11 cellular contexts compared by ENCODE assay signal in the genomic region with DNA sequence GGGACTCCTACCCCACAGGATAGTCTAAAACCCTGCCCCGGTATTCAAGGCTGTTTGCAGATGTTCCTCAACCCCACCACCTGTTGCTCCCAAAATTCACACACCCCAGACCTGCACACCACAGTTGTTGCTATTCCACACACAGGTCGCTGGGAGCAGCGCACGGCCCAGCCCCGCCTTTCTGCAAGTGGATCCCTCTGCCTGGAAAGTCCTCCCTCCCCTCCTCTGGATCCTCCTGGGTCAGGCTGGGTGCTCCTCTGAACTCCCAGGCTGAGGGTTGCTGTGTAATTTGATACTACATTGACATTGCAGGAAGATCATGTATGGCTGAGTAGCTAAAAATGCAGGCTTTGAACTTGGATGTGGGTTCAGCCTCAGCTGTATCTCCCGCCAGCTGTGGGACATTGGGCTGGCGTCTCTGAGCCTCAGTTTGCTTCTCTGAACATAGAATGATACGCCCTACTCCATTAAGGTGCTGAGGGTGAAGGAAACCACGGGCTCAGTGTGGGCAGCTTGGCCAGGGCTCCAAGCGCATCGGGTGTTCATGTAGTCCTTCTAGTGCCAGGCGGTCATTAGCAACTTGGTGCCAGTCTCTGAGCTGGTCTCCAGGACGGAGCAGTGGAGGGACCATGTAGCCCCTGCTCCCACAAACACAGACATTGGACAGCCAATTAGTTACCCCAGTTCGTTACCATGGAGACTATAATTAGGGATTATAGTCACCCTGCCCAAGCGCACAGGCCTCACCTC. TPM values are rescaled to one million over a fixed set of nuclear protein-coding genes. Genes with fewer than 3 reads are reported as not detected.
A peak's percentile ranks its signal among the peaks of the same experiment; 100 is the strongest.
DNase-seq lines count a peak whose midpoint lies in the region; FAIRE-seq and TF ChIP-seq lines count a peak whose summit lies in the region.
"Had no signal": no experiment of that assay in that cellular context is flagged by ENCODE, and none has a peak within 500 bp of the region (broad histone marks: within the 10 kb centered on the region; RNA-seq: fewer than 3 reads in every experiment).

No MANE protein-coding gene starts in this region.

- H3K14ac ChIP-seq in H1 (ENCODE audit: insufficient read length) (no peak overlapping the region), neuronal stem cell (ENCODE audit: low read length) (no peak overlapping the region)

- TF ChIP-seq EP300 in H1 (IDR thresholded peaks at IDR 0.05; ENCODE audit: borderline replicate concordance in 1 of 2, low read depth in 2 of 2, low read length in 2 of 2): no peak

- TF ChIP-seq POLR2A in H1 (IDR thresholded peaks at IDR 0.05; ENCODE audit: control extremely low read depth in 1 of 2, low read depth in 2 of 2, low read length in 2 of 2): no peak

- no peak for TF ChIP-seq RAD21 in H1 (IDR thresholded peaks at IDR 0.05 in 1 of 2, conservative IDR thresholded peaks at IDR 0.05 in 1 of 2; ENCODE audit: low read depth in 2 of 2, low read length in 2 of 2)

- H4K8ac ChIP-seq in H1 (ENCODE audit: extremely low read depth, insufficient read depth, low read length) (no peak overlapping the region; the same call in 1 of the 2 replicates), neuronal stem cell (ENCODE audit: low read depth, low read length) (no peak overlapping the region)

- FAIRE-seq in H1 (lab: Jason Lieb, UNC): peak; percentile 39
- FAIRE-seq: bronchial epithelial cell had no signal

- DNase-seq in ELF-1 (ENCODE audit: low read depth, low spot score): peak; percentile 34
- peak; percentile 40 for DNase-seq in NCI-H510A treated with DMSO at 0.1 percent for 48 hours (lab: John Stamatoyannopoulos, UW)
- DNase-seq in H1 (ENCODE audit: low read depth in 1 of 2, low spot score in 2 of 2): peak in 1 of 2 experiments; percentile 64
- DNase-seq in neuronal stem cell (ENCODE audit: low spot score): no peak
- DNase-seq in dedifferentiated amniotic fluid mesenchymal stem cell (ENCODE audit: extremely low spot score): no peak
- no peak for DNase-seq in stimulated activated CD4-positive, alpha-beta T cell treated with anti-CD3 and anti-CD28 coated beads, Interleukin-4, amount 100 ng/mL, for 4 hours
- no peak for DNase-seq in NCI-H2227 (lab: John Stamatoyannopoulos, UW; ENCODE audit: unreplicated experiment)
- no peak for DNase-seq in T-helper 9 cell
- DNase-seq: DMS79 had no signal

- peak in 2 of 3 experiments; percentile 25 to 36; a peak in 2 of 4 replicates for TF ChIP-seq CTCF in H1 (IDR thresholded peaks at IDR 0.05; ENCODE audit: control extremely low read depth in 1 of 3, insufficient read depth in 1 of 3, low read depth in 1 of 3, low read length in 3 of 3)

- H2BK12ac ChIP-seq in H1 (ENCODE audit: low read depth, low read length) (0 out of 2 replicates have a peak overlapping the region, but pooled peaks have one; percentile 2), neuronal stem cell (ENCODE audit: low read length) (no peak overlapping the region)

- peak overlapping the region; percentile 85; the same call in 1 of the 2 replicates for H2BK15ac ChIP-seq in H1 (ENCODE audit: low read length)
- no peak overlapping the region for H2BK15ac ChIP-seq in neuronal stem cell (ENCODE audit: low read length)

- H3K36me3 ChIP-seq in H1 (ENCODE audit: control insufficient read depth in 2 of 4, insufficient read depth in 4 of 4, low read length in 3 of 4) (no peaks in the 10 kb centered on the region), neuronal stem cell (replicated peaks in 1 of 2; ENCODE audit: control insufficient read depth in 2 of 2, insufficient read depth in 2 of 2, low read length in 2 of 2) (no peaks in the 10 kb centered on the region)

- no peak overlapping the region for H3K56ac ChIP-seq in H1 (replicated peaks; ENCODE audit: insufficient read length, low read depth, low read length)

- CTCF ChIA-PET in H1 (lab: Charles Lee; ENCODE audit: partially characterized antibody): interaction anchor here (1.1 to 8.6 kb wide), 6 partner anchors 9 to 47 kb away, joined by 3 to 180 read pairs (median 6); a partner anchor contains a TSS

- H3K23ac ChIP-seq in H1 (ENCODE audit: insufficient read length): no peak overlapping the region
- H3K23ac ChIP-seq in neuronal stem cell (ENCODE audit: low read depth, low read length, poor library complexity): no peak overlapping the region

- H2BK120ac ChIP-seq in H1 (replicated peaks; ENCODE audit: low read depth, low read length): peak overlapping the region; percentile 24
- H2BK120ac ChIP-seq in neuronal stem cell (ENCODE audit: low read depth, low read length): no peak overlapping the region

- no peaks in the 10 kb centered on the region for H3K9me3 ChIP-seq in H1 (ENCODE audit: insufficient read depth in 2 of 2, low read depth in 1 of 2, low read length in 1 of 2)
- H3K9me3 ChIP-seq in neuronal stem cell (replicated peaks in 1 of 2; ENCODE audit: control insufficient read depth in 2 of 2, insufficient read depth in 1 of 2, low read depth in 1 of 2, low read length in 2 of 2): no peaks in the 10 kb centered on the region

- peak overlapping the region; percentile 26; the same call in 1 of the 2 replicates for H2BK20ac ChIP-seq in H1 (ENCODE audit: low read length)

- H3K79me1 ChIP-seq in H1 (ENCODE audit: low read depth, low read length) (no peaks in the 10 kb centered on the region), neuronal stem cell (ENCODE audit: low read depth, low read length) (no peaks in the 10 kb centered on the region)

- no peak overlapping the region for H3K9ac ChIP-seq in H1 (replicated peaks in 1 of 4; ENCODE audit: extremely low read depth in 1 of 4, low read depth in 3 of 4, low read length in 3 of 4)
- H3K9ac ChIP-seq in neuronal stem cell (ENCODE audit: low read depth, low read length, poor library complexity): no peak overlapping the region

- H2AK5ac ChIP-seq in H1 (ENCODE audit: low read depth, low read length) (no peak overlapping the region), neuronal stem cell (ENCODE audit: low read depth, low read length) (no peak overlapping the region)

- H3K18ac ChIP-seq in H1 (ENCODE audit: extremely low read depth, low read length) (peak overlapping the region; percentile 48), neuronal stem cell (ENCODE audit: low read length) (peak overlapping the region; percentile 4)

- no peak overlapping the region; a peak in 1 of 8 replicates for H3K4me3 ChIP-seq in H1 (ENCODE audit: extremely low read depth in 1 of 4, insufficient read depth in 2 of 4, low read depth in 3 of 4, low read length in 4 of 4)
- peak overlapping the region in 1 of 2 donors; percentile 37 for H3K4me3 ChIP-seq in neuronal stem cell (ENCODE audit: low read length in 2 of 2)
- H3K4me3 ChIP-seq: skin epidermis had no signal

- H3K27ac ChIP-seq in H1 (ENCODE audit: low read depth, low read length): no peak overlapping the region
- H3K27ac ChIP-seq in neuronal stem cell (replicated peaks; ENCODE audit: low read length): no peak overlapping the region

- H3K4me2 ChIP-seq in H1 (ENCODE audit: insufficient read depth in 1 of 2, low read depth in 2 of 2, low read length in 2 of 2): peak overlapping the region; percentile 16 to 30; a peak in 3 of 4 replicates
- H3K4me2 ChIP-seq in neuronal stem cell (ENCODE audit: insufficient read depth, low read length, poor library complexity, severe bottlenecking): no peak overlapping the region

- 81% methylated on average over 15 of the region's 15 CpGs; no CpG with 5 or more reads in 1 of the 2 experiments for WGBS in H1 (ENCODE audit: extremely low coverage in 1 of 2, insufficient coverage in 1 of 2, insufficient read length in 1 of 2, insufficient replicate concordance in 2 of 2, low coverage in 1 of 2, low lambda C conversion rate in 2 of 2, missing lambda C conversion rate in 1 of 2), 2 experiments
- WGBS in neuronal stem cell (ENCODE audit: extremely low coverage in 2 of 2, insufficient read length in 2 of 2, insufficient replicate concordance in 1 of 2), 2 donors: no CpG with 5 or more reads among the region's 15 CpGs

- H3K79me2 ChIP-seq in H1 (ENCODE audit: control insufficient read depth in 1 of 2, insufficient read depth in 2 of 2, low read length in 2 of 2): no peaks in the 10 kb centered on the region

- H3K4ac ChIP-seq in H1 (replicated peaks; ENCODE audit: insufficient read length, low read depth, low read length): peak overlapping the region; percentile 61
- no peak overlapping the region for H3K4ac ChIP-seq in neuronal stem cell (ENCODE audit: low read length)

- peaks cover 0 to 14% (median 10%) of the 10 kb centered on the region in 4 experiments; a peak in 6 of 7 replicates for H3K4me1 ChIP-seq in H1 (replicated peaks in 1 of 4; ENCODE audit: control insufficient read depth in 3 of 4, insufficient read depth in 4 of 4, low read length in 3 of 4)
- H3K4me1 ChIP-seq in neuronal stem cell (ENCODE audit: control insufficient read depth in 2 of 2, insufficient read depth in 1 of 2, low read depth in 1 of 2, low read length in 2 of 2): peaks cover 9 to 13% of the 10 kb centered on the region in 2 donors

- H4K20me1 ChIP-seq in H1 (replicated peaks in 1 of 2; ENCODE audit: control insufficient read depth in 1 of 2, insufficient read depth in 2 of 2, low read length in 2 of 2): no peaks in the 10 kb centered on the region

- POLR2A ChIA-PET in H1 (lab: Charles Lee; ENCODE audit: partially characterized antibody): interaction anchor here (0.5 to 1.3 kb wide), 4 partner anchors 9 to 1216 kb away, joined by 3 to 6 read pairs (median 4); a partner anchor contains a TSS

- H3K23me2 ChIP-seq in H1 (ENCODE audit: low read depth, low read length): no peaks in the 10 kb centered on the region; the same call in 1 of the 2 replicates

- H2BK5ac ChIP-seq in H1 (ENCODE audit: low read depth, low read length) (peak overlapping the region; percentile 17; the same call in 1 of the 2 replicates), neuronal stem cell (ENCODE audit: low read length) (peak overlapping the region; percentile 7)

- H4K91ac ChIP-seq in H1 (replicated peaks; ENCODE audit: insufficient read length, low read length): no peak overlapping the region
- no peak overlapping the region for H4K91ac ChIP-seq in neuronal stem cell (ENCODE audit: low read depth, low read length, poor library complexity)

- H3K27me3 ChIP-seq in H1 (replicated peaks in 1 of 4; ENCODE audit: control insufficient read depth in 3 of 4, extremely low read depth in 1 of 4, insufficient read depth in 3 of 4, low read length in 3 of 4): no peaks in the 10 kb centered on the region
- peaks cover 0 to 4% (median 0%) of the 10 kb centered on the region in 3 experiments for H3K27me3 ChIP-seq in neuronal stem cell (ENCODE audit: control insufficient read depth in 3 of 3, insufficient read depth in 3 of 3, low read depth in 1 of 3, low read length in 3 of 3)

- no peak overlapping the region for H4K5ac ChIP-seq in H1 (ENCODE audit: insufficient read length, low read depth, low read length)

- H2AFZ ChIP-seq in H1 (ENCODE audit: low read length) (no peak overlapping the region), neuronal stem cell (ENCODE audit: low read length) (no peak overlapping the region)

RNA-seq across cellular contexts. Expression of a gene that starts 13.9 kb away (rescaled TPM):
- total RNA-seq in H1 (2021; fragmentation: NEBNext Ultra II Directional; extraction: Animal tissue kit (Norgen Biotek cat#: 25700)): not detected in 2 replicates
- polyA plus RNA-seq in H1 (2011; rRNA removed): not detected in 2 replicates
- not detected for polyA plus RNA-seq in H1 (2011; cell fraction: cytosol; rRNA removed)
- polyA plus RNA-seq in H1 (2011; cell fraction: nucleus; rRNA removed): not detected
- polyA plus RNA-seq in H1 (2012, experiment 1 of 2): 0.07 TPM in 1 of 4 replicates, not detected in the others
- polyA plus RNA-seq in H1 (2012, experiment 2 of 2): 0.10 TPM
- polyA plus RNA-seq in H1 (2013, experiment 1 of 2): not detected
- not detected for polyA plus RNA-seq in H1 (2013, experiment 2 of 2)
- polyA minus RNA-seq in H1 (2011; rRNA and poly(A)+ RNA removed): not detected in 2 replicates
- 6.5 TPM for polyA minus RNA-seq in H1 (2011; cell fraction: cytosol; rRNA and poly(A)+ RNA removed)
- 2.2 TPM for polyA minus RNA-seq in H1 (2011; cell fraction: nucleus; rRNA and poly(A)+ RNA removed)
- polyA plus RNA-seq in neuronal stem cell (2013, experiment 1 of 2): not detected
- polyA plus RNA-seq in neuronal stem cell (2013, experiment 2 of 2): not detected
- total RNA-seq: bronchial epithelial cell had no signal

RNA-seq across cellular contexts. Expression of a gene that starts 44.4 kb away (rescaled TPM):
- total RNA-seq in H1 (2021; fragmentation: NEBNext Ultra II Directional; extraction: Animal tissue kit (Norgen Biotek cat#: 25700)): 0.24 and 0.33 TPM in 2 replicates
- polyA plus RNA-seq in H1 (2011; rRNA removed): 0.33 and 0.74 TPM in 2 replicates
- 0.30 TPM for polyA plus RNA-seq in H1 (2011; cell fraction: cytosol; rRNA removed)
- 0.54 TPM for polyA plus RNA-seq in H1 (2011; cell fraction: nucleus; rRNA removed)
- polyA plus RNA-seq in H1 (2012, experiment 1 of 2): 0.17 to 0.52 TPM (median 0.37 TPM) in 4 replicates
- 0.22 TPM for polyA plus RNA-seq in H1 (2012, experiment 2 of 2)
- polyA plus RNA-seq in H1 (2013, experiment 1 of 2): 0.26 TPM
- polyA plus RNA-seq in H1 (2013, experiment 2 of 2): 0.26 TPM
- 0.17 and 0.79 TPM in 2 replicates for polyA minus RNA-seq in H1 (2011; rRNA and poly(A)+ RNA removed)
- 0.66 TPM for polyA minus RNA-seq in H1 (2011; cell fraction: cytosol; rRNA and poly(A)+ RNA removed)
- 2.1 TPM for polyA minus RNA-seq in H1 (2011; cell fraction: nucleus; rRNA and poly(A)+ RNA removed)
- 0.08 TPM for polyA plus RNA-seq in neuronal stem cell (2013, experiment 1 of 2)
- 0.04 TPM for polyA plus RNA-seq in neuronal stem cell (2013, experiment 2 of 2)

RNA-seq across cellular contexts. Expression of a gene that starts 49.8 kb away (rescaled TPM):
- total RNA-seq in H1 (2021; fragmentation: NEBNext Ultra II Directional; extraction: Animal tissue kit (Norgen Biotek cat#: 25700)): 19.5 and 19.9 TPM in 2 replicates
- 32.8 and 33.9 TPM in 2 replicates for polyA plus RNA-seq in H1 (2011; rRNA removed)
- polyA plus RNA-seq in H1 (2011; cell fraction: cytosol; rRNA removed): 39.6 TPM
- polyA plus RNA-seq in H1 (2011; cell fraction: nucleus; rRNA removed): 34.6 TPM
- polyA plus RNA-seq in H1 (2012, experiment 1 of 2): 17.2 to 32.7 TPM (median 27.5 TPM) in 4 replicates
- 29.3 TPM for polyA plus RNA-seq in H1 (2012, experiment 2 of 2)
- 16.4 TPM for polyA plus RNA-seq in H1 (2013, experiment 1 of 2)
- polyA plus RNA-seq in H1 (2013, experiment 2 of 2): 15.0 TPM
- 18.1 and 23.1 TPM in 2 replicates for polyA minus RNA-seq in H1 (2011; rRNA and poly(A)+ RNA removed)
- 12.4 TPM for polyA minus RNA-seq in H1 (2011; cell fraction: cytosol; rRNA and poly(A)+ RNA removed)
- polyA minus RNA-seq in H1 (2011; cell fraction: nucleus; rRNA and poly(A)+ RNA removed): 11.7 TPM
- 25.3 TPM for polyA plus RNA-seq in neuronal stem cell (2013, experiment 1 of 2)
- 24.1 TPM for polyA plus RNA-seq in neuronal stem cell (2013, experiment 2 of 2)

Comparison
In these comparisons a context has a peak if more than half of its experiments do, and no peak if none do; other contexts are left out.
1. DNase-seq: peak in ELF-1 (single experiment) and NCI-H510A treated with DMSO at 0.1 percent for 48 hours (single experiment); none in neuronal stem cell (single experiment), dedifferentiated amniotic fluid mesenchymal stem cell (single experiment), stimulated activated CD4-positive, alpha-beta T cell treated with anti-CD3 and anti-CD28 coated beads, Interleukin-4, amount 100 ng/mL, for 4 hours (0 of 2), NCI-H2227 (single experiment) and T-helper 9 cell (single experiment).